Comparison of ENCODE assay signal across 1 cellular context in the genomic region with DNA sequence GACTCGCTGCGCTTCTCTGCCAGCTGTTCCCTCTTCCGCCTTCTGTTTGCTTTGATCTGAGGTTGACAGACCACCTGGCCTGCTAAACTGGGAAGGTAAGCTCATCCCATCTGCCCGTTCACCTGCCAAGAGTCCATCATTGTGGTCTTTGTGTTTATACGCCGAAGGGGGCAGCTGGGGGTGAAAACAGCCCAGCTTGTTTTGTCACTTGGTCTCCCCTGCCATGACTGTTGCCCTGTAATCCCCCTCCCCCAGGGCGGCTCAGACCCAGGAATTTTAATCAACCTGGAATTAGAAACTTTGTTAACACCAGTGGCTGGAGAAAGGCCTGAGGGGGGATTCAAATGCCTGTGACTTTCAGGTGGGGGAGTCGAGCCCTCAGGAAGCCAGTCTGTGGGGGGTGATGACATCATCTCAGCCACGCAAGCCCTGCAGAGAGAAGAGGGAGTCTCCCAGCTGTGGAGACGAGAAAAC.
TF ChIP-seq lines count a peak whose summit lies in the region.

No MANE protein-coding gene starts in this region.

TF ChIP-seq in GM23338, 12 proteins besides CTCF, POLR2A, EP300 and RAD21 (continued from another document):
- TF ChIP-seq, protein P1, sequence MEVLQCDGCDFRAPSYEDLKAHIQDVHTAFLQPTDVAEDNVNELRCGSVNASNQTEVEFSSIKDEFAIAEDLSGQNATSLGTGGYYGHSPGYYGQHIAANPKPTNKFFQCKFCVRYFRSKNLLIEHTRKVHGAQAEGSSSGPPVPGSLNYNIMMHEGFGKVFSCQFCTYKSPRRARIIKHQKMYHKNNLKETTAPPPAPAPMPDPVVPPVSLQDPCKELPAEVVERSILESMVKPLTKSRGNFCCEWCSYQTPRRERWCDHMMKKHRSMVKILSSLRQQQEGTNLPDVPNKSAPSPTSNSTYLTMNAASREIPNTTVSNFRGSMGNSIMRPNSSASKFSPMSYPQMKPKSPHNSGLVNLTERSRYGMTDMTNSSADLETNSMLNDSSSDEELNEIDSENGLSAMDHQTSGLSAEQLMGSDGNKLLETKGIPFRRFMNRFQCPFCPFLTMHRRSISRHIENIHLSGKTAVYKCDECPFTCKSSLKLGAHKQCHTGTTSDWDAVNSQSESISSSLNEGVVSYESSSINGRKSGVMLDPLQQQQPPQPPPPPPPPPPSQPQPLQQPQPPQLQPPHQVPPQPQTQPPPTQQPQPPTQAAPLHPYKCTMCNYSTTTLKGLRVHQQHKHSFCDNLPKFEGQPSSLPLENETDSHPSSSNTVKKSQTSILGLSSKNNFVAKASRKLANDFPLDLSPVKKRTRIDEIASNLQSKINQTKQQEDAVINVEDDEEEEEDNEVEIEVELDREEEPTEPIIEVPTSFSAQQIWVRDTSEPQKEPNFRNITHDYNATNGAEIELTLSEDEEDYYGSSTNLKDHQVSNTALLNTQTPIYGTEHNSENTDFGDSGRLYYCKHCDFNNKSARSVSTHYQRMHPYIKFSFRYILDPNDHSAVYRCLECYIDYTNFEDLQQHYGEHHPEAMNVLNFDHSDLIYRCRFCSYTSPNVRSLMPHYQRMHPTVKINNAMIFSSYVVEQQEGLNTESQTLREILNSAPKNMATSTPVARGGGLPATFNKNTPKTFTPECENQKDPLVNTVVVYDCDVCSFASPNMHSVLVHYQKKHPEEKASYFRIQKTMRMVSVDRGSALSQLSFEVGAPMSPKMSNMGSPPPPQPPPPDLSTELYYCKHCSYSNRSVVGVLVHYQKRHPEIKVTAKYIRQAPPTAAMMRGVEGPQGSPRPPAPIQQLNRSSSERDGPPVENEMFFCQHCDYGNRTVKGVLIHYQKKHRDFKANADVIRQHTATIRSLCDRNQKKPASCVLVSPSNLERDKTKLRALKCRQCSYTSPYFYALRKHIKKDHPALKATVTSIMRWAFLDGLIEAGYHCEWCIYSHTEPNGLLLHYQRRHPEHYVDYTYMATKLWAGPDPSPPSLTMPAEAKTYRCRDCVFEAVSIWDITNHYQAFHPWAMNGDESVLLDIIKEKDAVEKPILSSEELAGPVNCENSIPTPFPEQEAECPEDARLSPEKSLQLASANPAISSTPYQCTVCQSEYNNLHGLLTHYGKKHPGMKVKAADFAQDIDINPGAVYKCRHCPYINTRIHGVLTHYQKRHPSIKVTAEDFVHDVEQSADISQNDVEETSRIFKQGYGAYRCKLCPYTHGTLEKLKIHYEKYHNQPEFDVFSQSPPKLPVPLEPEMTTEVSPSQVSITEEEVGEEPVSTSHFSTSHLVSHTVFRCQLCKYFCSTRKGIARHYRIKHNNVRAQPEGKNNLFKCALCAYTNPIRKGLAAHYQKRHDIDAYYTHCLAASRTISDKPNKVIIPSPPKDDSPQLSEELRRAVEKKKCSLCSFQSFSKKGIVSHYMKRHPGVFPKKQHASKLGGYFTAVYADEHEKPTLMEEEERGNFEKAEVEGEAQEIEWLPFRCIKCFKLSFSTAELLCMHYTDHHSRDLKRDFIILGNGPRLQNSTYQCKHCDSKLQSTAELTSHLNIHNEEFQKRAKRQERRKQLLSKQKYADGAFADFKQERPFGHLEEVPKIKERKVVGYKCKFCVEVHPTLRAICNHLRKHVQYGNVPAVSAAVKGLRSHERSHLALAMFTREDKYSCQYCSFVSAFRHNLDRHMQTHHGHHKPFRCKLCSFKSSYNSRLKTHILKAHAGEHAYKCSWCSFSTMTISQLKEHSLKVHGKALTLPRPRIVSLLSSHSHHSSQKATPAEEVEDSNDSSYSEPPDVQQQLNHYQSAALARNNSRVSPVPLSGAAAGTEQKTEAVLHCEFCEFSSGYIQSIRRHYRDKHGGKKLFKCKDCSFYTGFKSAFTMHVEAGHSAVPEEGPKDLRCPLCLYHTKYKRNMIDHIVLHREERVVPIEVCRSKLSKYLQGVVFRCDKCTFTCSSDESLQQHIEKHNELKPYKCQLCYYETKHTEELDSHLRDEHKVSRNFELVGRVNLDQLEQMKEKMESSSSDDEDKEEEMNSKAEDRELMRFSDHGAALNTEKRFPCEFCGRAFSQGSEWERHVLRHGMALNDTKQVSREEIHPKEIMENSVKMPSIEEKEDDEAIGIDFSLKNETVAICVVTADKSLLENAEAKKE (CRISPR knock-in tag; IDR thresholded peaks at IDR 0.05), result no peak
- TF ChIP-seq ZNF114 (CRISPR knock-in tag; IDR thresholded peaks at IDR 0.05) (no peak), EZH2phosphoT487 (IDR thresholded peaks at IDR 0.05; ENCODE audit: unreplicated experiment) (no peak), CREB1 (CRISPR knock-in tag; IDR thresholded peaks at IDR 0.05; ENCODE audit: low read depth) (no peak)
